9 cellular contexts compared by ENCODE assay signal in genomic region chr2:118249531-118249930, GRCh38.
A peak's percentile ranks its signal among the peaks of the same experiment; 100 is the strongest.
DNase-seq lines count a peak whose midpoint lies in the region; ATAC-seq, FAIRE-seq and TF ChIP-seq lines count a peak whose summit lies in the region.
"Had no signal": no experiment of that assay in that cellular context is flagged by ENCODE, and none has a peak within 500 bp of the region (broad histone marks: within the 10 kb centered on the region; RNA-seq: fewer than 3 reads in every experiment).

No MANE protein-coding gene starts in this region.

- 2% methylated on average over 6 of the region's 6 CpGs for WGBS in GM12878 (ENCODE audit: insufficient coverage, insufficient replicate concordance, low lambda C conversion rate, missing lambda C conversion rate)

- intact Hi-C loops in GM12878 (cut with micrococcal nuclease; ENCODE audit: unreplicated experiment) (no loop called here), ascending aorta (cut with DNase I) (no loop called here)

- DNase-seq in GM12892 (ENCODE audit: insufficient read length), result no peak
- peak; percentile 64 for DNase-seq in GM12878 (ENCODE audit: low read depth, low spot score)
- no peak for DNase-seq in DMS 273 treated with DMSO at 0.1 percent for 48 hours (lab: John Stamatoyannopoulos, UW)
- DNase-seq in amniotic stem cell (lab: John Stamatoyannopoulos, UW), result no peak
- no peak for DNase-seq in ascending aorta (ENCODE audit: low spot score in 2 of 2)

- SMC1A ChIA-PET in GM12878 (lab: Charles Lee; ENCODE audit: uncharacterized antibody, unreplicated experiment), result no interaction called here

- RAD21 ChIA-PET in GM12878 (lab: Charles Lee; ENCODE audit: unreplicated experiment), result no interaction called here

- peak in 1 of 2 experiments; percentile 46; a peak in 1 of 4 replicates for TF ChIP-seq EP300 in GM12878 (IDR thresholded peaks at IDR 0.05; ENCODE audit: borderline replicate concordance in 1 of 2, control insufficient read depth in 1 of 2, low read depth in 2 of 2, low read length in 2 of 2)

- peaks cover 15% of the 10 kb centered on the region for H3K4me1 ChIP-seq in GM12878 (ENCODE audit: control insufficient read depth, insufficient read depth, low read length)
- H3K4me1 ChIP-seq in ascending aorta, result no peaks in the 10 kb centered on the region

- TF ChIP-seq CTCF in GM12878 (IDR thresholded peaks at IDR 0.05 in 2 of 3, conservative IDR thresholded peaks at IDR 0.05 in 1 of 3; ENCODE audit: control insufficient read depth in 2 of 3, extremely low read depth in 1 of 3, insufficient read depth in 1 of 3, low read depth in 3 of 3, low read length in 3 of 3) (no peak), ascending aorta (IDR thresholded peaks at IDR 0.05) (no peak)

- TF ChIP-seq POLR2A in GM12892 (IDR thresholded peaks at IDR 0.05; ENCODE audit: low read depth, low read length) (no peak), GM12878 (IDR thresholded peaks at IDR 0.05; ENCODE audit: low read depth, low read length) (no peak)

- no peaks in the 10 kb centered on the region for H3K79me2 ChIP-seq in GM12878 (ENCODE audit: control insufficient read depth, insufficient read depth, low read length)

- H3K4me2 ChIP-seq in GM12878 (ENCODE audit: control insufficient read depth, insufficient read depth), result no peak overlapping the region

- no peak overlapping the region for H3K4me3 ChIP-seq in GM12878
- H3K4me3 ChIP-seq in ascending aorta, result no peak overlapping the region

- peak; percentile 54 for FAIRE-seq in GM12892 (lab: Jason Lieb, UNC)
- peak; percentile 86 for FAIRE-seq in GM12878 (lab: Jason Lieb, UNC)

- H3K27ac ChIP-seq in GM12878 (ENCODE audit: control insufficient read depth, insufficient read depth) (peak overlapping the region; percentile 27; the same call in 1 of the 2 replicates), ascending aorta (no peak overlapping the region)

- in situ Hi-C loops in GM12878 (cut with MboI), result no loop called here

- H4K20me1 ChIP-seq in GM12878 (ENCODE audit: control insufficient read depth, insufficient read depth), result no peaks in the 10 kb centered on the region

- H3K9ac ChIP-seq in GM12878 (ENCODE audit: control insufficient read depth, insufficient read depth, low read length), result no peak overlapping the region

- no peaks in the 10 kb centered on the region for H3K9me3 ChIP-seq in GM12878 (replicated peaks; ENCODE audit: control insufficient read depth, insufficient read depth, low read length)
- H3K9me3 ChIP-seq in ascending aorta, result no peaks in the 10 kb centered on the region

- CTCF ChIA-PET in GM12878 (lab: Yijun Ruan, JAX), result interaction anchor here (1.4 kb wide), 1 partner anchor 28 kb away, joined by 5 read pairs; no protein-coding TSS in a partner anchor

- no TSS peak for BruUV-seq in GM12878 (replicated peaks; lab: Mats Ljungman, UMichigan)

- TF ChIP-seq RAD21 in GM12878 (IDR thresholded peaks at IDR 0.05; ENCODE audit: insufficient read depth, low read depth, low read length), result no peak

- H3K27me3 ChIP-seq in GM12878 (replicated peaks in 1 of 2; ENCODE audit: control insufficient read depth in 2 of 2, insufficient read depth in 2 of 2, low read length in 1 of 2) (no peaks in the 10 kb centered on the region), ascending aorta (no peaks in the 10 kb centered on the region)

- POLR2A ChIA-PET in GM12878 (lab: Charles Lee), result interaction anchor here (1.2 kb wide), 1 partner anchor 22 kb away, joined by 3 read pairs; no protein-coding TSS in a partner anchor

- H3K36me3 ChIP-seq in GM12878 (ENCODE audit: control insufficient read depth in 2 of 2, insufficient read depth in 2 of 2, low read length in 1 of 2) (no peaks in the 10 kb centered on the region), ascending aorta (no peaks in the 10 kb centered on the region)

- H2AFZ ChIP-seq in GM12878 (ENCODE audit: control insufficient read depth, low read depth, low read length), result no peak overlapping the region

- peak; percentile 71 for ATAC-seq in GM21528 (IDR thresholded peaks at IDR 0.05; ENCODE audit: low FRiP score, unreplicated experiment)
- ATAC-seq in HG03439 (IDR thresholded peaks at IDR 0.05; ENCODE audit: unreplicated experiment), result peak; percentile 75
- peak; percentile 63 for ATAC-seq in GM12878
- no peak for ATAC-seq in esophagus mucosa
- ATAC-seq: Panc1 had no signal

TF ChIP-seq in GM12878, 131 proteins besides CTCF, POLR2A, EP300 and RAD21 (continues in another document):
- no peak for TF ChIP-seq ZBED1 (IDR thresholded peaks at IDR 0.05; ENCODE audit: borderline replicate concordance)
- no peak for TF ChIP-seq JUND (IDR thresholded peaks at IDR 0.05; ENCODE audit: low read depth, low read length)
- TF ChIP-seq CREB1 (IDR thresholded peaks at IDR 0.05; ENCODE audit: low read depth), result no peak
- TF ChIP-seq CBX5 (IDR thresholded peaks at IDR 0.05; ENCODE audit: low read depth), result no peak
- TF ChIP-seq RUNX3 (IDR thresholded peaks at IDR 0.05; ENCODE audit: low read length), result peak; percentile 77
- peak; percentile 29; the same call in 1 of the 2 replicates for TF ChIP-seq RELB (IDR thresholded peaks at IDR 0.05; ENCODE audit: low read depth)
- no peak for TF ChIP-seq STAT3 (IDR thresholded peaks at IDR 0.05; ENCODE audit: low read depth, low read length)
- TF ChIP-seq MXI1 (IDR thresholded peaks at IDR 0.05; ENCODE audit: low read depth, low read length), result no peak
- TF ChIP-seq ZNF384 (IDR thresholded peaks at IDR 0.05; ENCODE audit: borderline replicate concordance, low read depth, low read length), result no peak
- no peak for TF ChIP-seq SREBF1 (IDR thresholded peaks at IDR 0.05; ENCODE audit: low read length)
- no peak for TF ChIP-seq KLF5 (IDR thresholded peaks at IDR 0.05; ENCODE audit: partially characterized antibody)
- TF ChIP-seq NBN (IDR thresholded peaks at IDR 0.05), result no peak
- TF ChIP-seq NFYA (IDR thresholded peaks at IDR 0.05; ENCODE audit: borderline replicate concordance, low read depth, low read length), result no peak
- TF ChIP-seq TBL1XR1 (IDR thresholded peaks at IDR 0.05; ENCODE audit: low read depth, low read length), result no peak
- TF ChIP-seq MEF2A (IDR thresholded peaks at IDR 0.05; ENCODE audit: insufficient read depth, low read depth, low read length), result 0 out of 2 replicates have a peak, but pooled peaks have one; percentile 33
- no peak for TF ChIP-seq CEBPB (IDR thresholded peaks at IDR 0.05; ENCODE audit: borderline replicate concordance in 1 of 2, low read depth in 2 of 2, low read length in 2 of 2)
- TF ChIP-seq BHLHE40 (IDR thresholded peaks at IDR 0.05; ENCODE audit: borderline replicate concordance in 1 of 2, low read depth in 2 of 2, low read length in 1 of 2), result peak; percentile 36 to 45; a peak in 2 of 4 replicates
- TF ChIP-seq ZNF217 (IDR thresholded peaks at IDR 0.05), result no peak
- no peak for TF ChIP-seq TARDBP (IDR thresholded peaks at IDR 0.05; ENCODE audit: borderline replicate concordance)
- TF ChIP-seq JUNB (IDR thresholded peaks at IDR 0.05), result peak; percentile 51
- peak; percentile 78 for TF ChIP-seq NFIC (IDR thresholded peaks at IDR 0.05; ENCODE audit: low read depth, low read length)
- no peak for TF ChIP-seq CHD4 (IDR thresholded peaks at IDR 0.05)
- no peak for TF ChIP-seq SUPT20H (IDR thresholded peaks at IDR 0.05; ENCODE audit: borderline replicate concordance, control insufficient read depth, low read depth, low read length)
- peak; percentile 52 for TF ChIP-seq MEF2B (IDR thresholded peaks at IDR 0.05; ENCODE audit: partially characterized antibody, poor library complexity, severe bottlenecking)
- no peak for TF ChIP-seq TCF12 (IDR thresholded peaks at IDR 0.05; ENCODE audit: low read depth, low read length)
- TF ChIP-seq RFX5 (IDR thresholded peaks at IDR 0.05; ENCODE audit: low read depth, low read length), result no peak
- TF ChIP-seq CBFB (IDR thresholded peaks at IDR 0.05; ENCODE audit: low read depth), result no peak
- TF ChIP-seq BMI1 (IDR thresholded peaks at IDR 0.05; ENCODE audit: borderline replicate concordance), result 0 out of 2 replicates have a peak, but pooled peaks have one; percentile 23
- TF ChIP-seq MLLT1 (IDR thresholded peaks at IDR 0.05), result no peak
- TF ChIP-seq EED (IDR thresholded peaks at IDR 0.05; ENCODE audit: low read depth), result peak; percentile 51
- no peak for TF ChIP-seq MTA3 (IDR thresholded peaks at IDR 0.05; ENCODE audit: borderline replicate concordance, low read length)
